Comparison of ENCODE assay signal across 27 cellular contexts in genomic region chr16:86243571-86244154, GRCh38.
"Had no signal": no experiment of that assay in that cellular context is flagged by ENCODE, and none has a peak within 500 bp of the region (broad histone marks: within the 10 kb centered on the region; RNA-seq: fewer than 3 reads in every experiment).

No MANE protein-coding gene starts in this region.

- H3K9me3 ChIP-seq: esophagus squamous epithelium had no signal

- H3K4me1 ChIP-seq: esophagus squamous epithelium, heart right ventricle had no signal

- H3K27ac ChIP-seq: epithelial cell of prostate, esophagus squamous epithelium, heart right ventricle had no signal

- H3K4me3 Mint-ChIP-seq: activated naive CD8-positive, alpha-beta T cell; activated T-cell treated with anti-CD3 and anti-CD28 coated beads, Interleukin-2, amount 50 U/mL, for 72 hours; central memory CD8-positive, alpha-beta T cell; natural killer cell; stimulated activated memory B cell treated with anti-CD40 and anti-IgM and Interleukin-4, amounts not matched to agents 10 μg/mL and 1 μg/mL and 100 μg/mL, for 72 hours; stimulated activated naive CD8-positive, alpha-beta T cell treated with anti-CD3 and anti-CD28 coated beads, Interleukin-15, amount 100 ng/mL, for 72 hours; type B pancreatic cell; WTC11 had no signal

- H3K4me3 ChIP-seq: esophagus squamous epithelium, heart right ventricle, smooth muscle cell had no signal

- H3K9me3 Mint-ChIP-seq: activated T-cell treated with anti-CD3 and anti-CD28 coated beads, Interleukin-2, amount 50 U/mL, for 72 hours; central memory CD8-positive, alpha-beta T cell; natural killer cell; stimulated activated naive CD8-positive, alpha-beta T cell treated with anti-CD3 and anti-CD28 coated beads, Interleukin-15, amount 100 ng/mL, for 72 hours; type B pancreatic cell had no signal

- H3K27ac Mint-ChIP-seq: activated naive CD8-positive, alpha-beta T cell; activated T-cell treated with anti-CD3 and anti-CD28 coated beads, Interleukin-2, amount 50 U/mL, for 72 hours; natural killer cell; progenitor cell of endocrine pancreas; stimulated activated memory B cell treated with anti-CD40 and anti-IgM and Interleukin-4, amounts not matched to agents 10 μg/mL and 1 μg/mL and 100 μg/mL, for 72 hours; stimulated activated naive CD8-positive, alpha-beta T cell treated with anti-CD3 and anti-CD28 coated beads, Interleukin-15, amount 100 ng/mL, for 72 hours; type B pancreatic cell; WTC11 had no signal

- H3K4me2 ChIP-seq: smooth muscle cell had no signal

- H3K36me3 ChIP-seq: esophagus squamous epithelium, heart right ventricle had no signal

- ATAC-seq: activated T-cell treated with anti-CD3 and anti-CD28 coated beads, Interleukin-2, amount 50 U/mL, for 72 hours; heart right ventricle; left ventricle myocardium superior; natural killer cell; SK-N-SH treated with all-trans-retinoic acid at 6 μM for 48 hours; stimulated activated memory B cell treated with anti-CD40 and anti-IgM and Interleukin-4, amounts not matched to agents 10 μg/mL and 1 μg/mL and 100 μg/mL, for 72 hours; stimulated activated naive CD8-positive, alpha-beta T cell treated with anti-CD3 and anti-CD28 coated beads, Interleukin-15, amount 100 ng/mL, for 72 hours; WTC11 had no signal

- DNase-seq: activated CD4-positive, alpha-beta T cell treated with anti-CD3 and anti-CD28 coated beads for 1 hour; activated naive CD4-positive, alpha-beta T cell; activated T-cell treated with anti-CD3 and anti-CD28 coated beads for 4 hours; activated T-cell treated with anti-CD3 and anti-CD28 coated beads, Interleukin-2, amount 50 U/mL, for 72 hours; anterior cingulate cortex; dermis blood vessel endothelial cell; effector CD8-positive, alpha-beta T cell; esophagus squamous epithelium; foreskin melanocyte; heart right ventricle; left ventricle myocardium superior; natural killer cell; stimulated activated CD4-positive, alpha-beta T cell treated with anti-CD3 and anti-CD28 coated beads, Interleukin-1b, Interleukin-23, amount 100 ng/mL, for 48 hours; stimulated activated CD4-positive, alpha-beta T cell treated with anti-CD3 and anti-CD28 coated beads, Interleukin-4, amount 100 ng/mL, for 4 hours; stimulated activated CD8-positive, alpha-beta memory T cell treated with anti-CD3 and anti-CD28 coated beads, Interleukin-4, amount 100 ng/mL, for 48 hours; stimulated activated naive CD8-positive, alpha-beta T cell treated with anti-CD3 and anti-CD28 coated beads, Interleukin-15, amount 100 ng/mL, for 72 hours; substantia nigra; T-helper 2 cell had no signal

- H3K4me1 Mint-ChIP-seq: central memory CD8-positive, alpha-beta T cell; natural killer cell; stimulated activated naive CD8-positive, alpha-beta T cell treated with anti-CD3 and anti-CD28 coated beads, Interleukin-15, amount 100 ng/mL, for 72 hours had no signal

- H3K36me3 Mint-ChIP-seq: activated naive CD8-positive, alpha-beta T cell; natural killer cell; stimulated activated memory B cell treated with anti-CD40 and anti-IgM and Interleukin-4, amounts not matched to agents 10 μg/mL and 1 μg/mL and 100 μg/mL, for 72 hours; type B pancreatic cell; WTC11 had no signal
